ENCODE assay signal across 15 cellular contexts in genomic region chr11:85029964-85030363, GRCh38.
DNase-seq lines count a peak whose midpoint lies in the region; ATAC-seq and TF ChIP-seq lines count a peak whose summit lies in the region.
"Had no signal": no experiment of that assay in that cellular context is flagged by ENCODE, and none has a peak within 500 bp of the region (broad histone marks: within the 10 kb centered on the region; RNA-seq: fewer than 3 reads in every experiment).

No MANE protein-coding gene starts in this region.

- WGBS in smooth muscle cell (ENCODE audit: low lambda C conversion rate), result 77% methylated on average over 4 of the region's 4 CpGs
- 73 to 85% (median 81%) methylated on average over 4 of the region's 4 CpGs for WGBS in psoas muscle, 3 donors

- ATAC-seq in psoas muscle, result no peak
- ATAC-seq: Panc1; stimulated activated effector memory CD8-positive, alpha-beta T cell treated with anti-CD3 and anti-CD28 coated beads, Interleukin-12 subunit alpha, Interleukin-12 subunit beta, amount 100 ng/mL, for 72 hours had no signal

- no peak overlapping the region for H3K9ac ChIP-seq in smooth muscle cell (ENCODE audit: low read depth)

- H2AFZ ChIP-seq in smooth muscle cell (ENCODE audit: low read depth), result no peak overlapping the region

- H4K20me1 ChIP-seq in smooth muscle cell (ENCODE audit: low read depth), result no peaks in the 10 kb centered on the region

- TF ChIP-seq CTCF in epithelial cell of esophagus (IDR thresholded peaks at IDR 0.05; ENCODE audit: insufficient read depth, low read depth, low read length, missing control alignments) (no peak), smooth muscle cell (IDR thresholded peaks at IDR 0.05; ENCODE audit: borderline replicate concordance, insufficient read depth, poor library complexity, severe bottlenecking) (no peak), psoas muscle (IDR thresholded peaks at IDR 0.05) (no peak)

- H3K36me3 ChIP-seq in smooth muscle cell (ENCODE audit: low read depth), result no peaks in the 10 kb centered on the region
- no peaks in the 10 kb centered on the region for H3K36me3 ChIP-seq in psoas muscle (ENCODE audit: insufficient read depth in 1 of 2, low read depth in 1 of 2)

- H3K27me3 ChIP-seq in smooth muscle cell (ENCODE audit: low read depth), result no peaks in the 10 kb centered on the region
- H3K27me3 ChIP-seq in psoas muscle (ENCODE audit: insufficient read depth in 3 of 3, low read length in 2 of 3), result no peaks in the 10 kb centered on the region

- H3K4me1 ChIP-seq in smooth muscle cell (ENCODE audit: low read depth), result no peaks in the 10 kb centered on the region
- no peaks in the 10 kb centered on the region for H3K4me1 ChIP-seq in psoas muscle

- peak; percentile 67 for DNase-seq in SIG-M5 treated with dmso at 0.1 percent for 504 hours (lab: John Stamatoyannopoulos, UW; ENCODE audit: unreplicated experiment)
- no peak for DNase-seq in SIG-M5 (lab: John Stamatoyannopoulos, UW)
- DNase-seq in NCI-H774 (lab: John Stamatoyannopoulos, UW), result peak; percentile 31
- DNase-seq in epithelial cell of esophagus (ENCODE audit: low read depth), result peak; percentile 44
- no peak for DNase-seq in smooth muscle cell (lab: John Stamatoyannopoulos, UW; ENCODE audit: unreplicated experiment)
- DNase-seq in psoas muscle, result no peak
- no peak for DNase-seq in NCI-H2107 treated with DMSO at 0.1 percent for 48 hours (lab: John Stamatoyannopoulos, UW; ENCODE audit: unreplicated experiment)
- no peak for DNase-seq in inferior parietal cortex (ENCODE audit: extremely low spot score)
- DNase-seq: activated naive CD4-positive, alpha-beta T cell treated with anti-CD3 and anti-CD28 coated beads, Interleukin-2, amount 50 U/mL, for 16 hours; erythroblast; NCI-H2171 treated with DMSO at 0.1 percent for 48 hours; posterior cingulate gyrus; stimulated activated CD4-positive, alpha-beta T cell treated with anti-CD3 and anti-CD28 coated beads, Interleukin-2, amount 100 ng/mL, for 48 hours had no signal

- H3K79me2 ChIP-seq in smooth muscle cell (ENCODE audit: low read depth), result no peaks in the 10 kb centered on the region

- no peaks in the 10 kb centered on the region for H3F3A ChIP-seq in smooth muscle cell (ENCODE audit: low read depth)

- H3K4me3 ChIP-seq in epithelial cell of esophagus (ENCODE audit: low read length) (no peak overlapping the region), smooth muscle cell (no peak overlapping the region), psoas muscle (no peak overlapping the region)

- intact Hi-C loops in psoas muscle (cut with DNase I), result no loop called here

- H3K4me2 ChIP-seq in smooth muscle cell, result no peak overlapping the region

- H3K27ac ChIP-seq in smooth muscle cell (ENCODE audit: low read depth) (peak overlapping the region; percentile 30), psoas muscle (no peak overlapping the region)

- H3K9me3 ChIP-seq in smooth muscle cell (replicated peaks; ENCODE audit: low read depth) (no peaks in the 10 kb centered on the region), psoas muscle (no peaks in the 10 kb centered on the region)

Comparison
In these comparisons a context has a peak if more than half of its experiments do, and no peak if none do; other contexts are left out.
1. DNase-seq: peak in SIG-M5 treated with dmso at 0.1 percent for 504 hours (single experiment), NCI-H774 (single experiment) and epithelial cell of esophagus (single experiment); none in SIG-M5 (single experiment), smooth muscle cell (single experiment), psoas muscle (0 of 2), NCI-H2107 treated with DMSO at 0.1 percent for 48 hours (single experiment) and inferior parietal cortex (single experiment).